ENCODE assay signal across 27 cellular contexts in the genomic region with DNA sequence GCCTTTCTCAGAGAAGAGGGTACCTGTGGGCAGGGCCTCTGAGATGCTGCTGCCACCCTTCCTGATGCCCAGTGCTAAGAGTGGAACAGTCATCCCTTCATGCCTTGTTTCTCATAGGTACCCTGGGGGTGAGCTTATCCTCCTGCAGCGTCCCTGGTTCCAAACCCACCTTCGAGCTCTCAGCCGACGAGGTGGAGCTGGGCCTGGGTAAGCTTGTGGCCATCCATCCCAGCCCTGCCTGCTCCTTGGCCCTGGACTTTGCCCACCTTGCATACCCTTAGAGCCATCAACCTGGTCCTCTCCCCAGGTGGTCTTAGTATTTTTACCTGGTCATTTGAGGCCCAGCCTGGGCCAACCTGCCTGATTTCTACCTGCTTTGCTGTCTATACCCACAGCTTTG.
"Had no signal": no experiment of that assay in that cellular context is flagged by ENCODE, and none has a peak within 500 bp of the region (broad histone marks: within the 10 kb centered on the region; RNA-seq: fewer than 3 reads in every experiment).

No MANE protein-coding gene starts in this region.

- H3K27me3 ChIP-seq: body of pancreas, cardiac muscle cell, gastroesophageal sphincter, hepatocyte, pancreas, sigmoid colon, stomach, suprapubic skin, tibial nerve had no signal

- H3K4me3 ChIP-seq: body of pancreas, cardiac muscle cell, gastroesophageal sphincter, hepatocyte, pancreas, psoas muscle, sigmoid colon, stomach, suprapubic skin, tibial nerve had no signal

- H3K9me3 ChIP-seq: body of pancreas, gastroesophageal sphincter, pancreas, psoas muscle, sigmoid colon, stomach, suprapubic skin, tibial nerve had no signal

- H3K4me3 Mint-ChIP-seq: nephron progenitor cell; stimulated activated effector memory CD8-positive, alpha-beta T cell treated with anti-CD3 and anti-CD28 coated beads, Interleukin-12 subunit alpha, Interleukin-12 subunit beta, amount 100 ng/mL, for 72 hours had no signal

- H3K36me3 ChIP-seq: cardiac muscle cell had no signal

- H3K36me3 Mint-ChIP-seq: stimulated activated effector memory CD8-positive, alpha-beta T cell treated with anti-CD3 and anti-CD28 coated beads, Interleukin-12 subunit alpha, Interleukin-12 subunit beta, amount 100 ng/mL, for 72 hours had no signal

- H3K4me1 ChIP-seq: pancreas, psoas muscle, sigmoid colon had no signal

- H3K27ac Mint-ChIP-seq: nephron progenitor cell; stimulated activated effector memory CD8-positive, alpha-beta T cell treated with anti-CD3 and anti-CD28 coated beads, Interleukin-12 subunit alpha, Interleukin-12 subunit beta, amount 100 ng/mL, for 72 hours had no signal

- H3K27ac ChIP-seq: body of pancreas, cardiac muscle cell, gastroesophageal sphincter, hepatocyte, pancreas, psoas muscle, sigmoid colon, stomach, suprapubic skin, tibial nerve, VCaP had no signal

- DNase-seq: activated CD4-positive, alpha-beta T cell treated with anti-CD3 and anti-CD28 coated beads for 4 hours; activated CD4-positive, alpha-beta T cell treated with anti-CD3 and anti-CD28 coated beads, Interleukin-2, amount 50 U/mL, for 4 hours; activated CD8-positive, alpha-beta memory T cell treated with anti-CD3 and anti-CD28 coated beads for 24 hours; activated gamma-delta T cell treated with Interleukin-2 at 50 U/mL for 16 hours; activated naive CD4-positive, alpha-beta T cell treated with anti-CD3 and anti-CD28 coated beads, Interleukin-2, amount 50 U/mL, for 16 hours; anterior cingulate cortex; body of pancreas; cerebellar nuclear complex; cortex of kidney; islet precursor cell; left cardiac atrium; left ventricle myocardium superior; nephron progenitor cell; psoas muscle; small intestine; stimulated activated CD4-positive, alpha-beta T cell treated with anti-CD3 and anti-CD28 coated beads, Interleukin-4, amount 100 ng/mL, for 24 hours; stomach; T-helper 9 cell had no signal

- H3K9me3 Mint-ChIP-seq: nephron progenitor cell; stimulated activated effector memory CD8-positive, alpha-beta T cell treated with anti-CD3 and anti-CD28 coated beads, Interleukin-12 subunit alpha, Interleukin-12 subunit beta, amount 100 ng/mL, for 72 hours had no signal

- ATAC-seq: body of pancreas; gastroesophageal sphincter; left cardiac atrium; left ventricle myocardium superior; psoas muscle; stimulated activated effector memory CD8-positive, alpha-beta T cell treated with anti-CD3 and anti-CD28 coated beads, Interleukin-12 subunit alpha, Interleukin-12 subunit beta, amount 100 ng/mL, for 72 hours had no signal
